ENCODE assay signal across 15 cellular contexts in genomic region chr7:40921589-40922315, GRCh38.
"Had no signal": no experiment of that assay in that cellular context is flagged by ENCODE, and none has a peak within 500 bp of the region (broad histone marks: within the 10 kb centered on the region; RNA-seq: fewer than 3 reads in every experiment).

No MANE protein-coding gene starts in this region.

- H3K27ac ChIP-seq: gastrocnemius medialis, sigmoid colon, testis had no signal

- H3K27me3 ChIP-seq: breast epithelium, gastrocnemius medialis, sigmoid colon, testis had no signal

- H3K27ac Mint-ChIP-seq: activated CD4-positive, alpha-beta memory T cell treated with anti-CD3 and anti-CD28 coated beads for 36 hours; activated naive CD8-positive, alpha-beta T cell; stimulated activated naive CD8-positive, alpha-beta T cell treated with anti-CD3 and anti-CD28 coated beads, Interleukin-15, Interleukin-2, amounts not matched to agents 100 ng/mL and 50 ng/mL, for 24 hours had no signal

- H3K4me3 Mint-ChIP-seq: activated CD4-positive, alpha-beta memory T cell treated with anti-CD3 and anti-CD28 coated beads for 36 hours; activated naive CD8-positive, alpha-beta T cell; naive thymus-derived CD8-positive, alpha-beta T cell; stimulated activated naive CD8-positive, alpha-beta T cell treated with anti-CD3 and anti-CD28 coated beads, Interleukin-15, Interleukin-2, amounts not matched to agents 100 ng/mL and 50 ng/mL, for 24 hours had no signal

- H3K4me1 ChIP-seq: breast epithelium, gastrocnemius medialis, testis had no signal

- H3K4me3 ChIP-seq: breast epithelium, gastrocnemius medialis, sigmoid colon, testis had no signal

- H3K36me3 Mint-ChIP-seq: activated CD4-positive, alpha-beta memory T cell treated with anti-CD3 and anti-CD28 coated beads for 36 hours; activated naive CD8-positive, alpha-beta T cell; naive thymus-derived CD8-positive, alpha-beta T cell had no signal

- H3K4me1 Mint-ChIP-seq: naive thymus-derived CD8-positive, alpha-beta T cell had no signal

- H3K9me3 Mint-ChIP-seq: stimulated activated naive CD8-positive, alpha-beta T cell treated with anti-CD3 and anti-CD28 coated beads, Interleukin-15, Interleukin-2, amounts not matched to agents 100 ng/mL and 50 ng/mL, for 24 hours had no signal

- H3K27me3 Mint-ChIP-seq: activated CD4-positive, alpha-beta memory T cell treated with anti-CD3 and anti-CD28 coated beads for 36 hours; activated naive CD8-positive, alpha-beta T cell; stimulated activated naive CD8-positive, alpha-beta T cell treated with anti-CD3 and anti-CD28 coated beads, Interleukin-15, Interleukin-2, amounts not matched to agents 100 ng/mL and 50 ng/mL, for 24 hours had no signal

- DNase-seq: activated CD4-positive, alpha-beta memory T cell treated with anti-CD3 and anti-CD28 coated beads for 36 hours; activated CD4-positive, alpha-beta T cell treated with anti-CD3 and anti-CD28 coated beads for 1 hour; activated gamma-delta T cell; activated T-cell treated with anti-CD3 and anti-CD28 coated beads, Interleukin-2, amount 50 U/mL, for 48 hours; gastrocnemius medialis; midbrain; naive thymus-derived CD8-positive, alpha-beta T cell; occipital lobe; sigmoid colon; stimulated activated CD4-positive, alpha-beta T cell treated with anti-CD3 and anti-CD28 coated beads, Interleukin-2, amount 100 ng/mL, for 48 hours; stimulated activated CD8-positive, alpha-beta memory T cell treated with anti-CD3 and anti-CD28 coated beads, Interleukin-4, amount 100 ng/mL, for 48 hours; testis had no signal

- H3K36me3 ChIP-seq: breast epithelium, gastrocnemius medialis, sigmoid colon had no signal

- H3K9me3 ChIP-seq: breast epithelium, gastrocnemius medialis, sigmoid colon, testis had no signal

- ATAC-seq: gastrocnemius medialis; naive thymus-derived CD8-positive, alpha-beta T cell had no signal
